Comparison of ENCODE assay signal across 9 cellular contexts in genomic region chr9:114958021-114958846, GRCh38. TPM values are rescaled to one million over a fixed set of nuclear protein-coding genes. Genes with fewer than 3 reads are reported as not detected.
A peak's percentile ranks its signal among the peaks of the same experiment; 100 is the strongest.
DNase-seq lines count a peak whose midpoint lies in the region; ATAC-seq and TF ChIP-seq lines count a peak whose summit lies in the region.
"Had no signal": no experiment of that assay in that cellular context is flagged by ENCODE, and none has a peak within 500 bp of the region (broad histone marks: within the 10 kb centered on the region; RNA-seq: fewer than 3 reads in every experiment).

No MANE protein-coding gene starts in this region.

- H3K4me3 Mint-ChIP-seq in activated CD4-positive, alpha-beta T cell treated with anti-CD3 and anti-CD28 coated beads, Interleukin-2, amount 10 ng/mL, durations not matched to agents 7 days and 5 days = peak overlapping the region; percentile 66
- no peak overlapping the region for H3K4me3 Mint-ChIP-seq in mesothelial cell of epicardium

- H3K27me3 Mint-ChIP-seq in activated CD4-positive, alpha-beta T cell treated with anti-CD3 and anti-CD28 coated beads, Interleukin-2, amount 10 ng/mL, durations not matched to agents 7 days and 5 days = peaks cover 2% of the 10 kb centered on the region
- no peaks in the 10 kb centered on the region for H3K27me3 Mint-ChIP-seq in mesothelial cell of epicardium (ENCODE audit: low read depth)

- H3K36me3 Mint-ChIP-seq in activated CD4-positive, alpha-beta T cell treated with anti-CD3 and anti-CD28 coated beads, Interleukin-2, amount 10 ng/mL, durations not matched to agents 7 days and 5 days (ENCODE audit: low read depth) = peaks cover 53% of the 10 kb centered on the region
- peaks cover 9% of the 10 kb centered on the region for H3K36me3 Mint-ChIP-seq in mesothelial cell of epicardium

- peaks cover 40% of the 10 kb centered on the region for H3K9me3 Mint-ChIP-seq in activated CD4-positive, alpha-beta T cell treated with anti-CD3 and anti-CD28 coated beads, Interleukin-2, amount 10 ng/mL, durations not matched to agents 7 days and 5 days
- peaks cover 43% of the 10 kb centered on the region for H3K9me3 Mint-ChIP-seq in mesothelial cell of epicardium

- CTCF ChIA-PET in activated CD4-positive, alpha-beta T cell treated with anti-CD3 and anti-CD28 coated beads, Interleukin-2, amount 10 ng/mL, durations not matched to agents 7 days and 5 days (lab: Charles Lee) = interaction anchor here (0.9 to 1.4 kb wide), 2 partner anchors 27 to 33 kb away, joined by 3 read pairs; no protein-coding TSS in a partner anchor

- H3K4me3 ChIP-seq in GM12865 (ENCODE audit: low read depth, low read length) = no peak overlapping the region
- H3K4me3 ChIP-seq: cardiac muscle cell had no signal

- POLR2A ChIA-PET in activated CD4-positive, alpha-beta T cell treated with anti-CD3 and anti-CD28 coated beads, Interleukin-2, amount 10 ng/mL, durations not matched to agents 7 days and 5 days (lab: Charles Lee) = no interaction called here

- DNase-seq in GM12865 (ENCODE audit: low read depth) = peak; percentile 48
- peak; percentile 44 for DNase-seq in activated CD4-positive, alpha-beta T cell treated with anti-CD3 and anti-CD28 coated beads, Interleukin-2, amount 10 ng/mL, durations not matched to agents 7 days and 5 days
- peak; percentile 24 for DNase-seq in fibroblast of peridontal ligament (ENCODE audit: extremely low read depth)
- DNase-seq in stimulated activated CD4-positive, alpha-beta T cell treated with anti-CD3 and anti-CD28 coated beads, Interleukin-2, amount 100 ng/mL, for 4 hours (ENCODE audit: low read depth) = peak; percentile 57
- no peak for DNase-seq in mesothelial cell of epicardium (ENCODE audit: low spot score in 2 of 2, unreplicated experiment in 2 of 2)

- peak overlapping the region; percentile 94 for H3K27ac Mint-ChIP-seq in activated CD4-positive, alpha-beta T cell treated with anti-CD3 and anti-CD28 coated beads, Interleukin-2, amount 10 ng/mL, durations not matched to agents 7 days and 5 days
- H3K27ac Mint-ChIP-seq in mesothelial cell of epicardium = no peak overlapping the region

- ATAC-seq in HG03460 (IDR thresholded peaks at IDR 0.05; ENCODE audit: unreplicated experiment) (no peak), HG03354 (IDR thresholded peaks at IDR 0.05; ENCODE audit: poor library complexity, severe bottlenecking, unreplicated experiment) (no peak), HG03378 (IDR thresholded peaks at IDR 0.05; ENCODE audit: unreplicated experiment) (no peak)

- no peak for TF ChIP-seq CTCF in GM12865 (IDR thresholded peaks at IDR 0.05; ENCODE audit: insufficient read depth, low read depth, low read length, missing control alignments)
- no peak for TF ChIP-seq CTCF in mesothelial cell of epicardium (IDR thresholded peaks at IDR 0.05; ENCODE audit: unreplicated experiment)

- peaks cover 52% of the 10 kb centered on the region for H3K4me1 Mint-ChIP-seq in activated CD4-positive, alpha-beta T cell treated with anti-CD3 and anti-CD28 coated beads, Interleukin-2, amount 10 ng/mL, durations not matched to agents 7 days and 5 days
- peaks cover 2% of the 10 kb centered on the region for H3K4me1 Mint-ChIP-seq in mesothelial cell of epicardium

RNA-seq across cellular contexts. Expression of gene TNFSF8, which starts 27.8 kb away (rescaled TPM):
- total RNA-seq in activated CD4-positive, alpha-beta T cell treated with anti-CD3 and anti-CD28 coated beads, Interleukin-2, amount 10 ng/mL, durations not matched to agents 7 days and 5 days = 10 to 100 TPM; 76.2 to 88.8 TPM
- total RNA-seq in mesothelial cell of epicardium = not detected in 3 replicates
- total RNA-seq: cardiac muscle cell had no signal

Comparison
In these comparisons a context has a peak if more than half of its experiments do, and no peak if none do; other contexts are left out.
1. DNase-seq: peak in GM12865 (single experiment), activated CD4-positive, alpha-beta T cell treated with anti-CD3 and anti-CD28 coated beads, Interleukin-2, amount 10 ng/mL, durations not matched to agents 7 days and 5 days (single experiment), fibroblast of peridontal ligament (single experiment) and stimulated activated CD4-positive, alpha-beta T cell treated with anti-CD3 and anti-CD28 coated beads, Interleukin-2, amount 100 ng/mL, for 4 hours (single experiment); none in mesothelial cell of epicardium (0 of 2).
2. RNA of gene TNFSF8, which starts 27.8 kb away (total RNA-seq): 76.2 to 88.8 TPM in activated CD4-positive, alpha-beta T cell treated with anti-CD3 and anti-CD28 coated beads, Interleukin-2, amount 10 ng/mL, durations not matched to agents 7 days and 5 days; not detected in mesothelial cell of epicardium; every median in the first group is over 10 times any median in the second.